Comparison of ENCODE assay signal across 1 cellular context in genomic region chr4:41991916-41992767, GRCh38.
TF ChIP-seq lines count a peak whose summit lies in the region.

No MANE protein-coding gene starts in this region.

TF ChIP-seq in WTC11, 78 proteins besides CTCF, POLR2A, EP300 and RAD21 (continued from another document):
- TF ChIP-seq ZNF281 (CRISPR knock-in tag; IDR thresholded peaks at IDR 0.05) (no peak), ZBTB43 (CRISPR knock-in tag; IDR thresholded peaks at IDR 0.05) (no peak), ZNF138 (CRISPR knock-in tag; conservative IDR thresholded peaks at IDR 0.05) (no peak), IRF1 (CRISPR knock-in tag; IDR thresholded peaks at IDR 0.05) (no peak), SP1 (CRISPR knock-in tag; conservative IDR thresholded peaks at IDR 0.05) (no peak), ZNF121 (CRISPR knock-in tag; IDR thresholded peaks at IDR 0.05) (no peak), PREB (CRISPR knock-in tag; IDR thresholded peaks at IDR 0.05; ENCODE audit: borderline replicate concordance) (no peak)
